ENCODE assay signal across 35 cellular contexts in the genomic region with DNA sequence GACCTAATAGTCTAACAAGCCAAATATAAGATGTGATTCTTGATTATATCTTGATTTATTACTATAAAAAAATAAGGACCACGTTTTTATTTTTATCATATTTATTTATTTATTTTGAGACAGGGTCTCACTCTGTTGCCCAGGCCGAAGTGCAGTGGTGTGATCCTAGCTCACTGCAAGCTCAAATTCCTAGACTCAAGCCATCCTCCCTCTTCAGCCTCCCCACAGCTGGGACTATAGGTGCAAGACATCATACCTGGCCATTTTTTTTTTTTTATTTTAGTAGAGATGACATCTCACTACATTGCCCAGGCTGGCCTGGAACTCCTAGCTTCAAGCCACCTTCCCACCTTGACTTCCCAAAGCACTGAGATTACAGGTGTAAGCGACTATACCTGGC.
"Had no signal": no experiment of that assay in that cellular context is flagged by ENCODE, and none has a peak within 500 bp of the region (broad histone marks: within the 10 kb centered on the region; RNA-seq: fewer than 3 reads in every experiment).

No MANE protein-coding gene starts in this region.

- H3K36me3 ChIP-seq: MG63 had no signal

- H3K27ac ChIP-seq: KMS-11 had no signal

- DNase-seq: Karpas-422, Kasumi-1, KG1, MG63, MM.1S, MV-4-11, NCI-H1048, NCI-H1092, NCI-H1092 treated with DMSO at 0.1 percent for 48 hours, NCI-H1105 treated with DMSO at 0.1 percent for 48 hours, NCI-H1417, NCI-H1417 treated with DMSO at 0.1 percent for 48 hours, NCI-H1436, NCI-H1436 treated with DMSO at 0.1 percent for 48 hours, NCI-H146, NCI-H1694, NCI-H1694 treated with DMSO at 0.1 percent for 48 hours, NCI-H187, NCI-H187 treated with DMSO at 0.1 percent for 48 hours, NCI-H1930, NCI-H2029, NCI-H2029 treated with DMSO at 0.1 percent for 48 hours, NCI-H2081, NCI-H2081 treated with DMSO at 0.1 percent for 48 hours, NCI-H2107, NCI-H2171, NCI-H2171 treated with DMSO at 0.1 percent for 48 hours, NCI-H2227 treated with DMSO at 0.1 percent for 48 hours, NCI-H226, NCI-H345, NCI-H446, NCI-H446 treated with DMSO at 0.1 percent for 48 hours, NCI-H510A, NCI-H510A treated with DMSO at 0.1 percent for 48 hours had no signal

- H3K9me3 ChIP-seq: MG63 had no signal

- H3K4me3 ChIP-seq: MG63 had no signal
